ENCODE assay signal across 1 cellular context in the genomic region with DNA sequence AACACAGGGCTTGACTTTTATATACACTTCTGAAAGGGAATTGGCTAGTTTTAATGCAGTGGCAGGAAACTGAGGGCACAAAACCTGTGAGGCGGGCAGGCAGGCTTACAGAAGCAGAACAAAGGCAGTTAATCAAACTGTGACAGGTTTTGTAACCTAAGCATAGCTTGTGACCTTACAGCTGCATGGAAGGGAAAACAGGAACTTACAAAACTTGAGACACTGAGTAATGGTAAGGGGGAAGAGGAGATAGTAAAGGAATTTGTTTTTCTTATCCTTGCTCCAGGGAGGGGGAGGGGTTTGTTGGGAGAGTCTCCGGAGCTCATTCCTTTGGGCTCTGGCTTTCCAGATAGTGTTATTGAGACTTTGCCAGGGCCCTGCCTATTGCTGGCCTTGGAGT.
TF ChIP-seq lines count a peak whose summit lies in the region.

No MANE protein-coding gene starts in this region.

TF ChIP-seq in HepG2, 621 proteins besides CTCF, POLR2A, EP300 and RAD21:
- TF ChIP-seq NRL (CRISPR knock-in tag; IDR thresholded peaks at IDR 0.05; ENCODE audit: borderline replicate concordance), result no peak
